In genomic region chr7:1536768-1537630, GRCh38 we compare ENCODE assay signal across 1 cellular context.
TF ChIP-seq lines count a peak whose summit lies in the region.

No MANE protein-coding gene starts in this region.

TF ChIP-seq in A549, 52 proteins besides CTCF, POLR2A, EP300 and RAD21 (continued from another document):
- TF ChIP-seq CHD4 (IDR thresholded peaks at IDR 0.05; ENCODE audit: borderline replicate concordance) (no peak), HEYL (CRISPR knock-in tag; IDR thresholded peaks at IDR 0.05) (peak; percentile 26), ZC3H11A (IDR thresholded peaks at IDR 0.05) (no peak), NFE2L2 (conservative IDR thresholded peaks at IDR 0.05; ENCODE audit: low read length) (no peak), CBX2 (IDR thresholded peaks at IDR 0.05; ENCODE audit: borderline replicate concordance, low read depth) (no peak), HMGXB4 (CRISPR knock-in tag; IDR thresholded peaks at IDR 0.05; ENCODE audit: borderline replicate concordance) (peak; percentile 74), RARB (CRISPR knock-in tag; IDR thresholded peaks at IDR 0.05) (peak; percentile 93), ATOH8 (CRISPR knock-in tag; IDR thresholded peaks at IDR 0.05; ENCODE audit: low read depth) (peak; percentile 86), NR3C1 (IDR thresholded peaks at IDR 0.05) (no peak), EHMT2 (IDR thresholded peaks at IDR 0.05; ENCODE audit: low read depth) (no peak), MAFK (IDR thresholded peaks at IDR 0.05; ENCODE audit: partially characterized antibody) (no peak), ESRRA (IDR thresholded peaks at IDR 0.05; ENCODE audit: borderline replicate concordance, low read length) (0 out of 2 replicates have a peak, but pooled peaks have one; percentile 20), ZFP36 (IDR thresholded peaks at IDR 0.05; ENCODE audit: borderline replicate concordance, partially characterized antibody) (no peak), TP53 (CRISPR knock-in tag; IDR thresholded peaks at IDR 0.05) (peak; percentile 79), PBX3 (IDR thresholded peaks at IDR 0.05) (0 out of 2 replicates have a peak, but pooled peaks have one; percentile 70), GATA3 (IDR thresholded peaks at IDR 0.05; ENCODE audit: borderline replicate concordance) (peak; percentile 96), HOXB5 (CRISPR knock-in tag; IDR thresholded peaks at IDR 0.05) (peak; percentile 65), JUNB (IDR thresholded peaks at IDR 0.05) (peak; percentile 92), REST (IDR thresholded peaks at IDR 0.05) (no peak; the same call in 1 of the 2 replicates), MYC (IDR thresholded peaks at IDR 0.05; ENCODE audit: borderline replicate concordance, low read length) (peak; percentile 65; the same call in 1 of the 2 replicates), CHD2 (IDR thresholded peaks at IDR 0.05; ENCODE audit: low read length, partially characterized antibody) (peak; percentile 10), E2F6 (IDR thresholded peaks at IDR 0.05; ENCODE audit: borderline replicate concordance, low read depth) (peak; percentile 81), FOSL2 (IDR thresholded peaks at IDR 0.05) (peak; percentile 95), FOSL2 (CRISPR knock-in tag; IDR thresholded peaks at IDR 0.05) (peak; percentile 100), ELK1 (IDR thresholded peaks at IDR 0.05; ENCODE audit: low read depth, low read length) (no peak), HOXA7 (CRISPR knock-in tag; IDR thresholded peaks at IDR 0.05) (peak; percentile 87), CEBPB (IDR thresholded peaks at IDR 0.05) (peak in 1 of 2 experiments; percentile 71; a peak in 2 of 4 replicates), KDM1A (IDR thresholded peaks at IDR 0.05; ENCODE audit: low read depth) (no peak), FOXS1 (CRISPR knock-in tag; IDR thresholded peaks at IDR 0.05) (peak; percentile 89; the same call in 1 of the 2 replicates), BHLHE40 (IDR thresholded peaks at IDR 0.05; ENCODE audit: low read depth, low read length) (no peak), TFCP2L1 (CRISPR knock-in tag; IDR thresholded peaks at IDR 0.05) (peak; percentile 70; the same call in 1 of the 2 replicates), ZSCAN20 (CRISPR knock-in tag; IDR thresholded peaks at IDR 0.05) (no peak; the same call in 1 of the 2 replicates), HOXB13 (CRISPR knock-in tag; IDR thresholded peaks at IDR 0.05; ENCODE audit: low read depth) (peak; percentile 95; the same call in 1 of the 2 replicates), KDM5A (IDR thresholded peaks at IDR 0.05) (no peak), MAZ (IDR thresholded peaks at IDR 0.05; ENCODE audit: borderline replicate concordance, low read depth, low read length) (no peak), MAX (IDR thresholded peaks at IDR 0.05) (peak; percentile 83), JUN (IDR thresholded peaks at IDR 0.05) (peak; percentile 93 to 98), HES2 (IDR thresholded peaks at IDR 0.05) (no peak), SREBF2 (IDR thresholded peaks at IDR 0.05) (no peak)
